ENCODE assay signal across 27 cellular contexts in genomic region chr5:69372394-69372793, GRCh38. TPM values are rescaled to one million over a fixed set of nuclear protein-coding genes. Genes with fewer than 3 reads are reported as not detected.
DNase-seq lines count a peak whose midpoint lies in the region; ATAC-seq, FAIRE-seq and TF ChIP-seq lines count a peak whose summit lies in the region.
"Had no signal": no experiment of that assay in that cellular context is flagged by ENCODE, and none has a peak within 500 bp of the region (broad histone marks: within the 10 kb centered on the region; RNA-seq: fewer than 3 reads in every experiment).

No MANE protein-coding gene starts in this region.

- in situ Hi-C loops in HAP-1 (cut with MboI; ENCODE audit: low sequenced_read_pairs): no loop called here

- H3K27ac Mint-ChIP-seq in natural killer cell: no peak overlapping the region
- H3K27ac Mint-ChIP-seq in natural killer cell treated with Interleukin-12 subunit alpha and Interleukin-12 subunit beta and Interleukin-15 and Interleukin-18, amount 100 ng/mL, for 72 hours: no peak overlapping the region
- peak overlapping the region; percentile 44 for H3K27ac Mint-ChIP-seq in central memory CD8-positive, alpha-beta T cell (ENCODE audit: low read depth)
- H3K27ac Mint-ChIP-seq: activated CD8-positive, alpha-beta T cell treated with anti-CD3 and anti-CD28 coated beads, Interleukin-2, amount 10 ng/mL, durations not matched to agents 7 days and 5 days; stimulated activated memory B cell treated with anti-CD40 and anti-IgM and Interleukin-4, amounts not matched to agents 10 μg/mL and 1 μg/mL and 100 μg/mL, for 72 hours had no signal

- H3K27me3 ChIP-seq in HAP-1 (ENCODE audit: low read depth): no peaks in the 10 kb centered on the region
- H3K27me3 ChIP-seq: BLaER1 treated with 17β-estradiol and CSF1 and Interleukin-3, amounts not matched to agents 10 nM and 100 nM; brain microvascular endothelial cell; pancreas; spleen; uterus had no signal

- peak overlapping the region; percentile 88 for H3K27ac ChIP-seq in OCI-LY7 (ENCODE audit: low read depth, low read length, poor library complexity, severe bottlenecking)
- H3K27ac ChIP-seq: BLaER1 treated with 17β-estradiol and CSF1 and Interleukin-3, amounts not matched to agents 10 nM and 100 nM; brain microvascular endothelial cell; pancreas; spleen; uterus had no signal

- H3K27me3 Mint-ChIP-seq in natural killer cell (ENCODE audit: low read depth in 2 of 2): no peaks in the 10 kb centered on the region
- H3K27me3 Mint-ChIP-seq in natural killer cell treated with Interleukin-12 subunit alpha and Interleukin-12 subunit beta and Interleukin-15 and Interleukin-18, amount 100 ng/mL, for 72 hours: no peaks in the 10 kb centered on the region
- H3K27me3 Mint-ChIP-seq in central memory CD8-positive, alpha-beta T cell: no peaks in the 10 kb centered on the region
- H3K27me3 Mint-ChIP-seq: stimulated activated memory B cell treated with anti-CD40 and anti-IgM and Interleukin-4, amounts not matched to agents 10 μg/mL and 1 μg/mL and 100 μg/mL, for 72 hours had no signal

- H3K36me3 Mint-ChIP-seq in natural killer cell: peaks cover 13% of the 10 kb centered on the region
- H3K36me3 Mint-ChIP-seq in natural killer cell treated with Interleukin-12 subunit alpha and Interleukin-12 subunit beta and Interleukin-15 and Interleukin-18, amount 100 ng/mL, for 72 hours: peaks cover 9% of the 10 kb centered on the region
- H3K36me3 Mint-ChIP-seq in central memory CD8-positive, alpha-beta T cell (ENCODE audit: insufficient read depth): peaks cover 31% of the 10 kb centered on the region

- H3K4me1 Mint-ChIP-seq in natural killer cell: peaks cover 14 to 21% of the 10 kb centered on the region in 2 donors
- H3K4me1 Mint-ChIP-seq in natural killer cell treated with Interleukin-12 subunit alpha and Interleukin-12 subunit beta and Interleukin-15 and Interleukin-18, amount 100 ng/mL, for 72 hours (ENCODE audit: low read depth in 2 of 2): peaks cover 8 to 12% of the 10 kb centered on the region in 2 donors
- H3K4me1 Mint-ChIP-seq in central memory CD8-positive, alpha-beta T cell: peaks cover 19% of the 10 kb centered on the region

- no peak for TF ChIP-seq CTCF in natural killer cell (IDR thresholded peaks at IDR 0.05)
- TF ChIP-seq CTCF in OCI-LY7 (conservative IDR thresholded peaks at IDR 0.05; ENCODE audit: low read length): no peak

- H3K9me3 ChIP-seq in OCI-LY7 (ENCODE audit: low read length) (no peaks in the 10 kb centered on the region), HAP-1 (no peaks in the 10 kb centered on the region)
- H3K9me3 ChIP-seq: BLaER1 treated with 17β-estradiol and CSF1 and Interleukin-3, amounts not matched to agents 10 nM and 100 nM; pancreas; spleen; uterus had no signal

- H3K4me1 ChIP-seq in OCI-LY7 (ENCODE audit: insufficient read depth, low read length, poor library complexity, severe bottlenecking): peaks cover 56% of the 10 kb centered on the region
- peaks cover 12% of the 10 kb centered on the region for H3K4me1 ChIP-seq in HAP-1
- H3K4me1 ChIP-seq: uterus had no signal

- no TSS peak for BruUV-seq in OCI-LY7 (replicated peaks; lab: Mats Ljungman, UMichigan)

- no peak overlapping the region for H2AFZ ChIP-seq in OCI-LY7 (ENCODE audit: low read length)

- FAIRE-seq in urothelium cell line (lab: Jason Lieb, UNC): no peak
- FAIRE-seq: pancreas had no signal

- H3K36me3 ChIP-seq in OCI-LY7 (ENCODE audit: insufficient read depth, low read length) (peaks cover 55% of the 10 kb centered on the region), HAP-1 (replicated peaks) (peaks cover 16% of the 10 kb centered on the region; the same call in 1 of the 2 replicates)
- H3K36me3 ChIP-seq: uterus had no signal

- ATAC-seq in natural killer cell (no peak), GM21529 (IDR thresholded peaks at IDR 0.05; ENCODE audit: unreplicated experiment) (no peak), GM18858 (IDR thresholded peaks at IDR 0.05; ENCODE audit: unreplicated experiment) (no peak)
- ATAC-seq in natural killer cell treated with Interleukin-12 subunit alpha and Interleukin-12 subunit beta and Interleukin-15 and Interleukin-18, amount 100 ng/mL, for 72 hours: no peak
- ATAC-seq in central memory CD8-positive, alpha-beta T cell (replicated peaks; ENCODE audit: extremely low read depth, poor library complexity, severe bottlenecking): no peak
- ATAC-seq: activated CD8-positive, alpha-beta T cell treated with anti-CD3 and anti-CD28 coated beads, Interleukin-2, amount 10 ng/mL, durations not matched to agents 7 days and 5 days; pancreas; stimulated activated memory B cell treated with anti-CD40 and anti-IgM and Interleukin-4, amounts not matched to agents 10 μg/mL and 1 μg/mL and 100 μg/mL, for 72 hours had no signal

- H3K4me2 ChIP-seq in OCI-LY7 (ENCODE audit: low read length): peak overlapping the region; percentile 90

- POLR2A ChIA-PET in OCI-LY7 (lab: Charles Lee): interaction anchor here (0.7 to 2.1 kb wide), 15 partner anchors 8 to 278 kb away, joined by 3 to 10 read pairs (median 5); partner anchors contain the start of genes CCNB1, CENPH and SLC30A5

- CTCF ChIA-PET in OCI-LY7 (lab: Charles Lee; ENCODE audit: unreplicated experiment): interaction anchor here (1.1 kb wide), 1 partner anchor 279 kb away, joined by 3 read pairs; no protein-coding TSS in a partner anchor

- no peaks in the 10 kb centered on the region for H3K9me3 Mint-ChIP-seq in natural killer cell
- no peaks in the 10 kb centered on the region for H3K9me3 Mint-ChIP-seq in natural killer cell treated with Interleukin-12 subunit alpha and Interleukin-12 subunit beta and Interleukin-15 and Interleukin-18, amount 100 ng/mL, for 72 hours
- H3K9me3 Mint-ChIP-seq in central memory CD8-positive, alpha-beta T cell: no peaks in the 10 kb centered on the region
- H3K9me3 Mint-ChIP-seq: stimulated activated memory B cell treated with anti-CD40 and anti-IgM and Interleukin-4, amounts not matched to agents 10 μg/mL and 1 μg/mL and 100 μg/mL, for 72 hours had no signal

- peak overlapping the region; percentile 13 for H3K4me3 Mint-ChIP-seq in natural killer cell
- no peak overlapping the region for H3K4me3 Mint-ChIP-seq in natural killer cell treated with Interleukin-12 subunit alpha and Interleukin-12 subunit beta and Interleukin-15 and Interleukin-18, amount 100 ng/mL, for 72 hours
- no peak overlapping the region for H3K4me3 Mint-ChIP-seq in central memory CD8-positive, alpha-beta T cell
- H3K4me3 Mint-ChIP-seq: activated CD8-positive, alpha-beta T cell treated with anti-CD3 and anti-CD28 coated beads, Interleukin-2, amount 10 ng/mL, durations not matched to agents 7 days and 5 days; stimulated activated memory B cell treated with anti-CD40 and anti-IgM and Interleukin-4, amounts not matched to agents 10 μg/mL and 1 μg/mL and 100 μg/mL, for 72 hours had no signal

- intact Hi-C loops in natural killer cell (cut with micrococcal nuclease) (no loop called here), OCI-LY7 (cut with micrococcal nuclease; ENCODE audit: unreplicated experiment) (loop anchor here (5.0 kb wide), 1 partner anchor 205 kb away; the partner anchor contains the start of gene CCNB1)

- H3K9me2 ChIP-seq in OCI-LY7 (ENCODE audit: insufficient read depth, low read length): no peaks in the 10 kb centered on the region

- peaks cover 12% of the 10 kb centered on the region for H4K20me1 ChIP-seq in OCI-LY7 (ENCODE audit: insufficient read depth, low read length)

- H3K79me2 ChIP-seq in OCI-LY7 (ENCODE audit: insufficient read depth, low read depth, low read length): peaks cover 83% of the 10 kb centered on the region

- H3K4me3 ChIP-seq in OCI-LY7 (ENCODE audit: low read depth, low read length, poor library complexity, severe bottlenecking) (peak overlapping the region; percentile 84), HAP-1 (no peak overlapping the region)
- H3K4me3 ChIP-seq: BLaER1 treated with 17β-estradiol and CSF1 and Interleukin-3, amounts not matched to agents 10 nM and 100 nM; pancreas; spleen; uterus had no signal

- DNase-seq in natural killer cell (no peak), OCI-LY7 (ENCODE audit: low spot score) (no peak), HAP-1 (ENCODE audit: low spot score in 2 of 2) (no peak), urothelium cell line (ENCODE audit: low spot score) (no peak)
- no peak for DNase-seq in natural killer cell treated with Interleukin-12 subunit alpha and Interleukin-12 subunit beta and Interleukin-15 and Interleukin-18, amount 100 ng/mL, for 72 hours (ENCODE audit: low spot score)
- DNase-seq in central memory CD8-positive, alpha-beta T cell (ENCODE audit: low spot score in 2 of 2): no peak
- DNase-seq: activated CD4-positive, CD25-positive, alpha-beta regulatory T cell; activated CD8-positive, alpha-beta T cell treated with anti-CD3 and anti-CD28 coated beads, Interleukin-2, amount 10 ng/mL, durations not matched to agents 7 days and 5 days; activated gamma-delta T cell; activated T-cell treated with anti-CD3 and anti-CD28 coated beads for 4 hours; brain microvascular endothelial cell; effector CD8-positive, alpha-beta T cell; IMR-90; kidney glomerular epithelial cell; mammary epithelial cell; NCI-H1436 treated with DMSO at 0.1 percent for 48 hours; NCI-H2107; NCI-H510A; pancreas; spleen; stimulated activated CD4-positive, alpha-beta T cell treated with anti-CD3 and anti-CD28 coated beads, Interleukin-2, amount 100 ng/mL, for 48 hours; T-helper 9 cell; uterus had no signal

RNA-seq across cellular contexts. Expression of gene RAD17, which starts 2.8 kb away (rescaled TPM):
- total RNA-seq in natural killer cell: 10 to 100 TPM; 24.4 to 34.3 (median 24.6) TPM
- 10 to 100 TPM; 22.1 to 24.1 TPM for total RNA-seq in natural killer cell treated with Interleukin-12 subunit alpha and Interleukin-12 subunit beta and Interleukin-15 and Interleukin-18, amount 100 ng/mL, for 72 hours
- 41.6 and 64.1 TPM in 2 replicates for total RNA-seq in OCI-LY7 (2014; rRNA removed; shearing (Covaris generic))
- total RNA-seq in OCI-LY7 (2022): 79.1 and 96.8 TPM in 2 replicates

RNA-seq across cellular contexts. Expression of gene AK6, which starts 3.1 kb away (rescaled TPM):
- total RNA-seq in natural killer cell: 10 to 100 TPM in 1 of 3 donors, 1 to 10 TPM in 2; 5.8 to 10.8 (median 9.7) TPM
- 10 to 100 TPM; 40.5 to 41.4 TPM for total RNA-seq in natural killer cell treated with Interleukin-12 subunit alpha and Interleukin-12 subunit beta and Interleukin-15 and Interleukin-18, amount 100 ng/mL, for 72 hours
- 54.9 and 91.8 TPM in 2 replicates for total RNA-seq in OCI-LY7 (2014; rRNA removed; shearing (Covaris generic))
- 85.4 and 85.7 TPM in 2 replicates for total RNA-seq in OCI-LY7 (2022)

RNA-seq across cellular contexts. Expression of gene TAF9, which starts 3.1 kb away (rescaled TPM):
- 10 to 100 TPM; 38.3 to 53.8 (median 46.6) TPM for total RNA-seq in natural killer cell
- total RNA-seq in natural killer cell treated with Interleukin-12 subunit alpha and Interleukin-12 subunit beta and Interleukin-15 and Interleukin-18, amount 100 ng/mL, for 72 hours: 10 to 100 TPM; 38.9 to 51.0 TPM
- 113 TPM in 2 replicates for total RNA-seq in OCI-LY7 (2014; rRNA removed; shearing (Covaris generic))
- 101 and 126 TPM in 2 replicates for total RNA-seq in OCI-LY7 (2022)

RNA-seq across cellular contexts. Expression of gene CCDC125, which starts 39.8 kb away (rescaled TPM):
- total RNA-seq in natural killer cell (10 to 100 TPM in 2 of 3 donors, 1 to 10 TPM in 1; 7.2 to 12.8 (median 12.2) TPM), OCI-LY7 (2022) (8.5 and 10.0 TPM in 2 replicates)
- total RNA-seq in natural killer cell treated with Interleukin-12 subunit alpha and Interleukin-12 subunit beta and Interleukin-15 and Interleukin-18, amount 100 ng/mL, for 72 hours: 10 to 100 TPM; 10.4 to 14.3 TPM
- total RNA-seq in OCI-LY7 (2014; rRNA removed; shearing (Covaris generic)): 3.8 and 4.8 TPM in 2 replicates

RNA-seq across cellular contexts. Expression of gene MARVELD2, which starts 42.5 kb away (rescaled TPM):
- under 1 TPM in 1 of 3 donors, not detected in 2; 0.50 TPM for total RNA-seq in natural killer cell
- under 1 TPM; 0.14 to 0.56 TPM for total RNA-seq in natural killer cell treated with Interleukin-12 subunit alpha and Interleukin-12 subunit beta and Interleukin-15 and Interleukin-18, amount 100 ng/mL, for 72 hours
- total RNA-seq in OCI-LY7 (2014; rRNA removed; shearing (Covaris generic)): 0.57 and 0.82 TPM in 2 replicates
- 1.2 and 2.0 TPM in 2 replicates for total RNA-seq in OCI-LY7 (2022)
